Comparison of ENCODE assay signal across 21 cellular contexts in the genomic region with DNA sequence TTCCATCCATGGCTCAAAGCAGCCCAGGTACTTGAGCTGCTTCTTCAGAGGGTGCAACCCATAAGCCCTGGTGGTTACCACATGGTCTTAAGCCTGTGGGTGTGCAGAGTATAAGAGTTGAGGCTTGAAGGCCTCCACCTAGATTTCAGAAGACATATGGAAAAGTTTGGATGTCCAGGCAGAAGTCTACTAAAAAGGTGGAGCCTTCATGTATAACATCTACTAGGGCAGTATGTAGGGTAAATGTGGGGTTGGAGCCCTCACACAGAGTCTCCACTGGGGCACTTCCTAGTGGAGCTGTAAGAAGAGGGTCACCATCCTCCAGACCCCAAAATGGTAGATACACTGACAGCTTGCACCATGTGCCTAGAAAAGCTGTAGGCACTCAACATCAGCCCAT.
"Had no signal": no experiment of that assay in that cellular context is flagged by ENCODE, and none has a peak within 500 bp of the region (broad histone marks: within the 10 kb centered on the region; RNA-seq: fewer than 3 reads in every experiment).

No MANE protein-coding gene starts in this region.

- H3K4me3 ChIP-seq: coronary artery, gastrocnemius medialis, neural progenitor cell, prostate gland, right atrium auricular region, sigmoid colon, stomach, thyroid gland had no signal

- H3K27ac ChIP-seq: coronary artery, gastrocnemius medialis, neural progenitor cell, prostate gland, right atrium auricular region, sigmoid colon, stomach, thyroid gland had no signal

- H3K36me3 Mint-ChIP-seq: neural progenitor cell; stimulated activated effector memory CD8-positive, alpha-beta T cell treated with anti-CD3 and anti-CD28 coated beads, Interleukin-12 subunit alpha, Interleukin-12 subunit beta, amount 100 ng/mL, for 72 hours had no signal

- H3K4me1 ChIP-seq: gastrocnemius medialis, neural progenitor cell, prostate gland, right atrium auricular region, sigmoid colon, stomach, thyroid gland had no signal

- H3K27me3 ChIP-seq: gastrocnemius medialis, neural progenitor cell, right atrium auricular region, sigmoid colon, stomach, thyroid gland had no signal

- H3K4me3 Mint-ChIP-seq: effector memory CD8-positive, alpha-beta T cell; naive thymus-derived CD4-positive, alpha-beta T cell; nephron; neural progenitor cell; stimulated activated effector memory CD8-positive, alpha-beta T cell treated with anti-CD3 and anti-CD28 coated beads, Interleukin-12 subunit alpha, Interleukin-12 subunit beta, amount 100 ng/mL, for 72 hours; type B pancreatic cell had no signal

- H3K27ac Mint-ChIP-seq: effector memory CD8-positive, alpha-beta T cell; naive thymus-derived CD4-positive, alpha-beta T cell; nephron; neural progenitor cell; stimulated activated effector memory CD8-positive, alpha-beta T cell treated with anti-CD3 and anti-CD28 coated beads, Interleukin-12 subunit alpha, Interleukin-12 subunit beta, amount 100 ng/mL, for 72 hours; type B pancreatic cell had no signal

- H3K27me3 Mint-ChIP-seq: type B pancreatic cell had no signal

- H3K4me2 ChIP-seq: neural progenitor cell had no signal

- H3K9ac ChIP-seq: neural progenitor cell had no signal

- H3K36me3 ChIP-seq: gastrocnemius medialis, neural progenitor cell, prostate gland, right atrium auricular region, sigmoid colon, stomach, thyroid gland had no signal

- H3K4me1 Mint-ChIP-seq: naive thymus-derived CD4-positive, alpha-beta T cell; nephron; neural progenitor cell; stimulated activated effector memory CD8-positive, alpha-beta T cell treated with anti-CD3 and anti-CD28 coated beads, Interleukin-12 subunit alpha, Interleukin-12 subunit beta, amount 100 ng/mL, for 72 hours had no signal

- H3K9me3 ChIP-seq: gastrocnemius medialis, prostate gland, thyroid gland had no signal

- DNase-seq: effector memory CD8-positive, alpha-beta T cell; foreskin fibroblast; gastrocnemius medialis; head of caudate nucleus; kidney; mesenchymal stem cell; midbrain; naive thymus-derived CD4-positive, alpha-beta T cell; sigmoid colon; stimulated activated CD4-positive, alpha-beta T cell treated with anti-CD3 and anti-CD28 coated beads, Interleukin-2, amount 100 ng/mL, for 24 hours; stimulated activated CD4-positive, alpha-beta T cell treated with anti-CD3 and anti-CD28 coated beads, Interleukin-4, amount 100 ng/mL, for 24 hours; stimulated activated naive CD4-positive, alpha-beta T cell treated with Interleukin-2 at 50 U/mL for 16 hours; stomach; thyroid gland had no signal
